In the genomic region with DNA sequence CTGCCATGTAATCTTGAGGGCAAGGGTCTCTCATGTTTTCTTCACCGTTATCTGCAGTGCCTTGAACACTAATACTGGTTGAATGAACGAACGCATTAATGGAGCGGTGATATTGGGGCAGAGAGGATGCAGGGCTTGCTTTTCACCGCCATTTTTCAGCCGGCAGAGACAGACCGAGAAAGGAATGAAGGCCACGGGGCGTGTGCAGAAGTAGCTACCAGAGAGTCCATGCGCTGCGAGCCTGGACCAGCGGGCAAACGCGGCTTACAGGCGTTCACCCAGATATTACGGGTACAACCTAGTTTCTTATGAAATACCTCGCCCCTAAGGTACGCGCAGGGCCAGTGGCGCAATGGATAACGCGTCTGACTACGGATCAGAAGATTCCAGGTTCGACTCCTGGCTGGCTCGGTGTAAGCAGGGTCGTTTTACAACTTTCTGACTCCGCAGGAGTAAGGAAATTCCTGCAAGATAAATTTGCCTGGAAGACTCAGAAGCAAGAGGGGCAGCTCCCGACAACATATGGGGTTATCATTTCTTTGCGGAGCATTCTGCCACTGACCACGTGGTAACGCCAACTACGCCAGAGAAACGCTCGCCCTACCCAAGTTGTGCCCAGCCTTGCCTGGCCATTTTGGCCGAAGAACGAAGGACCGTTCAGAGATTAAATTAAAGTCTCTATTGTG, we compare ENCODE assay signal across 1 cellular context.
TF ChIP-seq lines count a peak whose summit lies in the region.

No MANE protein-coding gene starts in this region.

TF ChIP-seq in HEK293, 187 proteins besides CTCF, POLR2A, EP300 and RAD21 (continued from another document and continues in another):
- TF ChIP-seq, protein P1, sequence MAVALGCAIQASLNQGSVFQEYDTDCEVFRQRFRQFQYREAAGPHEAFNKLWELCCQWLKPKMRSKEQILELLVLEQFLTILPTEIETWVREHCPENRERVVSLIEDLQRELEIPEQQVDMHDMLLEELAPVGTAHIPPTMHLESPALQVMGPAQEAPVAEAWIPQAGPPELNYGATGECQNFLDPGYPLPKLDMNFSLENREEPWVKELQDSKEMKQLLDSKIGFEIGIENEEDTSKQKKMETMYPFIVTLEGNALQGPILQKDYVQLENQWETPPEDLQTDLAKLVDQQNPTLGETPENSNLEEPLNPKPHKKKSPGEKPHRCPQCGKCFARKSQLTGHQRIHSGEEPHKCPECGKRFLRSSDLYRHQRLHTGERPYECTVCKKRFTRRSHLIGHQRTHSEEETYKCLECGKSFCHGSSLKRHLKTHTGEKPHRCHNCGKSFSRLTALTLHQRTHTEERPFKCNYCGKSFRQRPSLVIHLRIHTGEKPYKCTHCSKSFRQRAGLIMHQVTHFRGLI (tag by site-specific recombination; IDR thresholded peaks at IDR 0.05) = peak; percentile 76
- TF ChIP-seq, protein P2, sequence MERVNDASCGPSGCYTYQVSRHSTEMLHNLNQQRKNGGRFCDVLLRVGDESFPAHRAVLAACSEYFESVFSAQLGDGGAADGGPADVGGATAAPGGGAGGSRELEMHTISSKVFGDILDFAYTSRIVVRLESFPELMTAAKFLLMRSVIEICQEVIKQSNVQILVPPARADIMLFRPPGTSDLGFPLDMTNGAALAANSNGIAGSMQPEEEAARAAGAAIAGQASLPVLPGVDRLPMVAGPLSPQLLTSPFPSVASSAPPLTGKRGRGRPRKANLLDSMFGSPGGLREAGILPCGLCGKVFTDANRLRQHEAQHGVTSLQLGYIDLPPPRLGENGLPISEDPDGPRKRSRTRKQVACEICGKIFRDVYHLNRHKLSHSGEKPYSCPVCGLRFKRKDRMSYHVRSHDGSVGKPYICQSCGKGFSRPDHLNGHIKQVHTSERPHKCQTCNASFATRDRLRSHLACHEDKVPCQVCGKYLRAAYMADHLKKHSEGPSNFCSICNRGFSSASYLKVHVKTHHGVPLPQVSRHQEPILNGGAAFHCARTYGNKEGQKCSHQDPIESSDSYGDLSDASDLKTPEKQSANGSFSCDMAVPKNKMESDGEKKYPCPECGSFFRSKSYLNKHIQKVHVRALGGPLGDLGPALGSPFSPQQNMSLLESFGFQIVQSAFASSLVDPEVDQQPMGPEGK (tag by site-specific recombination; IDR thresholded peaks at IDR 0.05) = peak; percentile 30; the same call in 1 of the 2 replicates
- TF ChIP-seq GLIS1 (tag by site-specific recombination; IDR thresholded peaks at IDR 0.05) = 0 out of 2 replicates have a peak, but pooled peaks have one; percentile 26
- peak; percentile 95 for TF ChIP-seq BCL11B (tag by site-specific recombination; IDR thresholded peaks at IDR 0.05; ENCODE audit: low read depth)
- TF ChIP-seq ZNF701 (tag by site-specific recombination; IDR thresholded peaks at IDR 0.05) = no peak
- TF ChIP-seq ZNF214 (tag by site-specific recombination; IDR thresholded peaks at IDR 0.05; ENCODE audit: borderline replicate concordance) = no peak
- TF ChIP-seq ZNF521 (tag by site-specific recombination; IDR thresholded peaks at IDR 0.05) = no peak
- no peak for TF ChIP-seq ZNF707 (tag by site-specific recombination; IDR thresholded peaks at IDR 0.05)
- TF ChIP-seq ZIC2 (tag by site-specific recombination; IDR thresholded peaks at IDR 0.05) = peak; percentile 27
- peak; percentile 98 for TF ChIP-seq ZNF501 (tag by site-specific recombination; IDR thresholded peaks at IDR 0.05)
- TF ChIP-seq ZNF555 (tag by site-specific recombination; conservative IDR thresholded peaks at IDR 0.05) = no peak
- no peak for TF ChIP-seq ZNF571 (tag by site-specific recombination; IDR thresholded peaks at IDR 0.05)
- no peak for TF ChIP-seq ZSCAN16 (tag by site-specific recombination; IDR thresholded peaks at IDR 0.05)
- peak; percentile 88; the same call in 1 of the 2 replicates for TF ChIP-seq ZNF792 (tag by site-specific recombination; IDR thresholded peaks at IDR 0.05)
- TF ChIP-seq, protein P3, sequence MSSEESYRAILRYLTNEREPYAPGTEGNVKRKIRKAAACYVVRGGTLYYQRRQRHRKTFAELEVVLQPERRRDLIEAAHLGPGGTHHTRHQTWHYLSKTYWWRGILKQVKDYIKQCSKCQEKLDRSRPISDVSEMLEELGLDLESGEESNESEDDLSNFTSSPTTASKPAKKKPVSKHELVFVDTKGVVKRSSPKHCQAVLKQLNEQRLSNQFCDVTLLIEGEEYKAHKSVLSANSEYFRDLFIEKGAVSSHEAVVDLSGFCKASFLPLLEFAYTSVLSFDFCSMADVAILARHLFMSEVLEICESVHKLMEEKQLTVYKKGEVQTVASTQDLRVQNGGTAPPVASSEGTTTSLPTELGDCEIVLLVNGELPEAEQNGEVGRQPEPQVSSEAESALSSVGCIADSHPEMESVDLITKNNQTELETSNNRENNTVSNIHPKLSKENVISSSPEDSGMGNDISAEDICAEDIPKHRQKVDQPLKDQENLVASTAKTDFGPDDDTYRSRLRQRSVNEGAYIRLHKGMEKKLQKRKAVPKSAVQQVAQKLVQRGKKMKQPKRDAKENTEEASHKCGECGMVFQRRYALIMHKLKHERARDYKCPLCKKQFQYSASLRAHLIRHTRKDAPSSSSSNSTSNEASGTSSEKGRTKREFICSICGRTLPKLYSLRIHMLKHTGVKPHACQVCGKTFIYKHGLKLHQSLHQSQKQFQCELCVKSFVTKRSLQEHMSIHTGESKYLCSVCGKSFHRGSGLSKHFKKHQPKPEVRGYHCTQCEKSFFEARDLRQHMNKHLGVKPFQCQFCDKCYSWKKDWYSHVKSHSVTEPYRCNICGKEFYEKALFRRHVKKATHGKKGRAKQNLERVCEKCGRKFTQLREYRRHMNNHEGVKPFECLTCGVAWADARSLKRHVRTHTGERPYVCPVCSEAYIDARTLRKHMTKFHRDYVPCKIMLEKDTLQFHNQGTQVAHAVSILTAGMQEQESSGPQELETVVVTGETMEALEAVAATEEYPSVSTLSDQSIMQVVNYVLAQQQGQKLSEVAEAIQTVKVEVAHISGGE (tag by site-specific recombination; conservative IDR thresholded peaks at IDR 0.05; ENCODE audit: low read depth) = no peak
- TF ChIP-seq ZNF404 (tag by site-specific recombination; IDR thresholded peaks at IDR 0.05) = no peak
- TF ChIP-seq, protein P4, sequence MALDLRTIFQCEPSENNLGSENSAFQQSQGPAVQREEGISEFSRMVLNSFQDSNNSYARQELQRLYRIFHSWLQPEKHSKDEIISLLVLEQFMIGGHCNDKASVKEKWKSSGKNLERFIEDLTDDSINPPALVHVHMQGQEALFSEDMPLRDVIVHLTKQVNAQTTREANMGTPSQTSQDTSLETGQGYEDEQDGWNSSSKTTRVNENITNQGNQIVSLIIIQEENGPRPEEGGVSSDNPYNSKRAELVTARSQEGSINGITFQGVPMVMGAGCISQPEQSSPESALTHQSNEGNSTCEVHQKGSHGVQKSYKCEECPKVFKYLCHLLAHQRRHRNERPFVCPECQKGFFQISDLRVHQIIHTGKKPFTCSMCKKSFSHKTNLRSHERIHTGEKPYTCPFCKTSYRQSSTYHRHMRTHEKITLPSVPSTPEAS (tag by site-specific recombination; IDR thresholded peaks at IDR 0.05) = 0 out of 2 replicates have a peak, but pooled peaks have one; percentile 37
- TF ChIP-seq ZNF133 (tag by site-specific recombination; IDR thresholded peaks at IDR 0.05) = no peak
- TF ChIP-seq, protein P5, sequence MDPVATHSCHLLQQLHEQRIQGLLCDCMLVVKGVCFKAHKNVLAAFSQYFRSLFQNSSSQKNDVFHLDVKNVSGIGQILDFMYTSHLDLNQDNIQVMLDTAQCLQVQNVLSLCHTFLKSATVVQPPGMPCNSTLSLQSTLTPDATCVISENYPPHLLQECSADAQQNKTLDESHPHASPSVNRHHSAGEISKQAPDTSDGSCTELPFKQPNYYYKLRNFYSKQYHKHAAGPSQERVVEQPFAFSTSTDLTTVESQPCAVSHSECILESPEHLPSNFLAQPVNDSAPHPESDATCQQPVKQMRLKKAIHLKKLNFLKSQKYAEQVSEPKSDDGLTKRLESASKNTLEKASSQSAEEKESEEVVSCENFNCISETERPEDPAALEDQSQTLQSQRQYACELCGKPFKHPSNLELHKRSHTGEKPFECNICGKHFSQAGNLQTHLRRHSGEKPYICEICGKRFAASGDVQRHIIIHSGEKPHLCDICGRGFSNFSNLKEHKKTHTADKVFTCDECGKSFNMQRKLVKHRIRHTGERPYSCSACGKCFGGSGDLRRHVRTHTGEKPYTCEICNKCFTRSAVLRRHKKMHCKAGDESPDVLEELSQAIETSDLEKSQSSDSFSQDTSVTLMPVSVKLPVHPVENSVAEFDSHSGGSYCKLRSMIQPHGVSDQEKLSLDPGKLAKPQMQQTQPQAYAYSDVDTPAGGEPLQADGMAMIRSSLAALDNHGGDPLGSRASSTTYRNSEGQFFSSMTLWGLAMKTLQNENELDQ (tag by site-specific recombination; IDR thresholded peaks at IDR 0.05; ENCODE audit: low read depth) = no peak
- peak; percentile 73; the same call in 1 of the 2 replicates for TF ChIP-seq ZNF324 (tag by site-specific recombination; IDR thresholded peaks at IDR 0.05)
- TF ChIP-seq ZNF391 (tag by site-specific recombination; IDR thresholded peaks at IDR 0.05; ENCODE audit: borderline replicate concordance, low read depth) = peak; percentile 95; the same call in 1 of the 2 replicates
- TF ChIP-seq ZBTB17 (tag by site-specific recombination; IDR thresholded peaks at IDR 0.05) = peak; percentile 93
- no peak for TF ChIP-seq ZNF791 (tag by site-specific recombination; IDR thresholded peaks at IDR 0.05)
- TF ChIP-seq ZNF843 (tag by site-specific recombination; IDR thresholded peaks at IDR 0.05) = peak; percentile 47; the same call in 1 of the 2 replicates
- TF ChIP-seq ZNF132 (tag by site-specific recombination; IDR thresholded peaks at IDR 0.05; ENCODE audit: borderline replicate concordance) = no peak
- TF ChIP-seq, protein P6, sequence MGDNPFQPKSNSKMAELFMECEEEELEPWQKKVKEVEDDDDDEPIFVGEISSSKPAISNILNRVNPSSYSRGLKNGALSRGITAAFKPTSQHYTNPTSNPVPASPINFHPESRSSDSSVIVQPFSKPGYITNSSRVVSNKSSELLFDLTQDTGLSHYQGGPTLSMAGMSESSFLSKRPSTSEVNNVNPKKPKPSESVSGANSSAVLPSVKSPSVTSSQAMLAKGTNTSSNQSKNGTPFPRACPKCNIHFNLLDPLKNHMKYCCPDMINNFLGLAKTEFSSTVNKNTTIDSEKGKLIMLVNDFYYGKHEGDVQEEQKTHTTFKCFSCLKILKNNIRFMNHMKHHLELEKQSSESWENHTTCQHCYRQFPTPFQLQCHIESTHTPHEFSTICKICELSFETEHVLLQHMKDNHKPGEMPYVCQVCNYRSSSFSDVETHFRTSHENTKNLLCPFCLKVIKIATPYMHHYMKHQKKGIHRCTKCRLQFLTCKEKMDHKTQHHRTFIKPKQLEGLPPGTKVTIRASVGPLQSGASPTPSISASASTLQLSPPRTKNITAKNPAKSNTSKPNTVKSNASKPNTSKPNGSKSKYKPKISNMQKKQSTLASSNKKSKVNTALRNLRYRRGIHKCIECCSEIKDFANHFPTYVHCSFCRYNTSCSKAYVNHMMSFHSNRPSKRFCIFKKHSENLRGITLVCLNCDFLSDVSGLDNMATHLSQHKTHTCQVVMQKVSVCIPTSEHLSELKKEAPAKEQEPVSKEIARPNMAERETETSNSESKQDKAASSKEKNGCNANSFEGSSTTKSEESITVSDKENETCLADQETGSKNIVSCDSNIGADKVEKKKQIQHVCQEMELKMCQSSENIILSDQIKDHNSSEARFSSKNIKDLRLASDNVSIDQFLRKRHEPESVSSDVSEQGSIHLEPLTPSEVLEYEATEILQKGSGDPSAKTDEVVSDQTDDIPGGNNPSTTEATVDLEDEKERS (tag by site-specific recombination; IDR thresholded peaks at IDR 0.05) = 0 out of 2 replicates have a peak, but pooled peaks have one; percentile 50
- peak; percentile 27; the same call in 1 of the 2 replicates for TF ChIP-seq ZNF623 (tag by site-specific recombination; IDR thresholded peaks at IDR 0.05)
- TF ChIP-seq ZNF558 (tag by site-specific recombination; IDR thresholded peaks at IDR 0.05) = peak; percentile 56
- TF ChIP-seq ZNF768 (tag by site-specific recombination; IDR thresholded peaks at IDR 0.05) = 0 out of 2 replicates have a peak, but pooled peaks have one; percentile 14
- peak; percentile 95 for TF ChIP-seq ZNF366 (tag by site-specific recombination; conservative IDR thresholded peaks at IDR 0.05)
- TF ChIP-seq ZNF473 (tag by site-specific recombination; IDR thresholded peaks at IDR 0.05) = no peak
- TF ChIP-seq ZNF785 (tag by site-specific recombination; IDR thresholded peaks at IDR 0.05) = peak; percentile 93; the same call in 1 of the 2 replicates
- TF ChIP-seq, protein P7, sequence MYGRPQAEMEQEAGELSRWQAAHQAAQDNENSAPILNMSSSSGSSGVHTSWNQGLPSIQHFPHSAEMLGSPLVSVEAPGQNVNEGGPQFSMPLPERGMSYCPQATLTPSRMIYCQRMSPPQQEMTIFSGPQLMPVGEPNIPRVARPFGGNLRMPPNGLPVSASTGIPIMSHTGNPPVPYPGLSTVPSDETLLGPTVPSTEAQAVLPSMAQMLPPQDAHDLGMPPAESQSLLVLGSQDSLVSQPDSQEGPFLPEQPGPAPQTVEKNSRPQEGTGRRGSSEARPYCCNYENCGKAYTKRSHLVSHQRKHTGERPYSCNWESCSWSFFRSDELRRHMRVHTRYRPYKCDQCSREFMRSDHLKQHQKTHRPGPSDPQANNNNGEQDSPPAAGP (tag by site-specific recombination; IDR thresholded peaks at IDR 0.05) = peak; percentile 82
- no peak for TF ChIP-seq SETDB1 (IDR thresholded peaks at IDR 0.05; ENCODE audit: insufficient read length, low read length)
- TF ChIP-seq, protein P8, sequence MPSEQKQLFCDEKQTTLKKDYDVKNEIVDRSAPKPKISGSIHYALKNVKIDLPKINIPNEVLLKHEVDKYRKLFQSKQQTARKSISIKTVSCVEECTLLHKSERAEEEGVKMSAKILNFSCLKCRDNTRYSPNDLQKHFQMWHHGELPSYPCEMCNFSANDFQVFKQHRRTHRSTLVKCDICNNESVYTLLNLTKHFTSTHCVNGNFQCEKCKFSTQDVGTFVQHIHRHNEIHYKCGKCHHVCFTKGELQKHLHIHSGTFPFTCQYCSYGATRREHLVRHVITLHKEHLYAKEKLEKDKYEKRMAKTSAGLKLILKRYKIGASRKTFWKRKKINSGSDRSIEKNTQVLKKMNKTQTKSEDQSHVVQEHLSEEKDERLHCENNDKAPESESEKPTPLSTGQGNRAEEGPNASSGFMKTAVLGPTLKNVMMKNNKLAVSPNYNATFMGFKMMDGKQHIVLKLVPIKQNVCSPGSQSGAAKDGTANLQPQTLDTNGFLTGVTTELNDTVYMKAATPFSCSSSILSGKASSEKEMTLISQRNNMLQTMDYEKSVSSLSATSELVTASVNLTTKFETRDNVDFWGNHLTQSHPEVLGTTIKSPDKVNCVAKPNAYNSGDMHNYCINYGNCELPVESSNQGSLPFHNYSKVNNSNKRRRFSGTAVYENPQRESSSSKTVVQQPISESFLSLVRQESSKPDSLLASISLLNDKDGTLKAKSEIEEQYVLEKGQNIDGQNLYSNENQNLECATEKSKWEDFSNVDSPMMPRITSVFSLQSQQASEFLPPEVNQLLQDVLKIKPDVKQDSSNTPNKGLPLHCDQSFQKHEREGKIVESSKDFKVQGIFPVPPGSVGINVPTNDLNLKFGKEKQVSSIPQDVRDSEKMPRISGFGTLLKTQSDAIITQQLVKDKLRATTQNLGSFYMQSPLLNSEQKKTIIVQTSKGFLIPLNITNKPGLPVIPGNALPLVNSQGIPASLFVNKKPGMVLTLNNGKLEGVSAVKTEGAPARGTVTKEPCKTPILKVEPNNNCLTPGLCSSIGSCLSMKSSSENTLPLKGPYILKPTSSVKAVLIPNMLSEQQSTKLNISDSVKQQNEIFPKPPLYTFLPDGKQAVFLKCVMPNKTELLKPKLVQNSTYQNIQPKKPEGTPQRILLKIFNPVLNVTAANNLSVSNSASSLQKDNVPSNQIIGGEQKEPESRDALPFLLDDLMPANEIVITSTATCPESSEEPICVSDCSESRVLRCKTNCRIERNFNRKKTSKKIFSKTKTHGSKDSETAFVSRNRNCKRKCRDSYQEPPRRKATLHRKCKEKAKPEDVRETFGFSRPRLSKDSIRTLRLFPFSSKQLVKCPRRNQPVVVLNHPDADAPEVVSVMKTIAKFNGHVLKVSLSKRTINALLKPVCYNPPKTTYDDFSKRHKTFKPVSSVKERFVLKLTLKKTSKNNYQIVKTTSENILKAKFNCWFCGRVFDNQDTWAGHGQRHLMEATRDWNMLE (tag by site-specific recombination; conservative IDR thresholded peaks at IDR 0.05; ENCODE audit: low read depth) = no peak; the same call in 1 of the 2 replicates
